ENCODE assay signal across 28 cellular contexts in the genomic region with DNA sequence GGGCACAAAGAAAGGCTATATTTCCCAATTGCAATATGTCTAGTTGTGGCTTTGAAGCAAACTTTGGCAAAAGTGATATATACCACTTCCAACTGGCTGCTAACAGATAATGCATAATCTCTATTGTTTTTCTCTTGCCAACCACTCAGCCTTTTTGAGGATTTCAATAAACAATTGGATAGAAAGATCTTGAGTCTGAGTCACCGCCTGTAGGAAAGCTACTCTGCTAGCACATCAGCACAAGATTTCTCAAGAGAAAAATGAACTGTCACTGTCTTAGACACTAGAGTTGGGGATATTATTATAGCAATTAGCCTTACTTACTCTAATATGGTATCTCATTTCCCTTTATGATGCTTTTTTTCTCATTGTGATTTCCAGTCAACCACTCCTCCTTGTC.
"Had no signal": no experiment of that assay in that cellular context is flagged by ENCODE, and none has a peak within 500 bp of the region (broad histone marks: within the 10 kb centered on the region; RNA-seq: fewer than 3 reads in every experiment).

No MANE protein-coding gene starts in this region.

- ATAC-seq: activated CD4-positive, alpha-beta T cell treated with anti-CD3 and anti-CD28 coated beads for 36 hours; activated CD8-positive, alpha-beta memory T cell treated with anti-CD3 and anti-CD28 coated beads, Interleukin-2, amount 10 ng/mL, durations not matched to agents 7 days and 5 days; activated CD8-positive, alpha-beta T cell treated with anti-CD3 and anti-CD28 coated beads, Interleukin-2, amount 10 ng/mL, durations not matched to agents 7 days and 5 days; activated naive CD4-positive, alpha-beta T cell treated with anti-CD3 and anti-CD28 coated beads, Interleukin-2, amount 50 U/mL, for 72 hours; body of pancreas; gastroesophageal sphincter; left colon; naive thymus-derived CD8-positive, alpha-beta T cell; pancreas had no signal

- H3K27me3 ChIP-seq: body of pancreas, esophagus muscularis mucosa, gastroesophageal sphincter, pancreas, right atrium auricular region, testis, transverse colon, uterus had no signal

- H3K4me3 Mint-ChIP-seq: activated CD4-positive, alpha-beta T cell treated with anti-CD3 and anti-CD28 coated beads for 36 hours; activated CD8-positive, alpha-beta memory T cell treated with anti-CD3 and anti-CD28 coated beads, Interleukin-2, amount 10 ng/mL, durations not matched to agents 7 days and 5 days; activated CD8-positive, alpha-beta T cell treated with anti-CD3 and anti-CD28 coated beads, Interleukin-2, amount 10 ng/mL, durations not matched to agents 7 days and 5 days; naive thymus-derived CD8-positive, alpha-beta T cell; neural crest cell had no signal

- H3K36me3 Mint-ChIP-seq: activated CD8-positive, alpha-beta memory T cell treated with anti-CD3 and anti-CD28 coated beads, Interleukin-2, amount 10 ng/mL, durations not matched to agents 7 days and 5 days; activated naive CD4-positive, alpha-beta T cell treated with anti-CD3 and anti-CD28 coated beads, Interleukin-2, amount 50 U/mL, for 72 hours; naive thymus-derived CD8-positive, alpha-beta T cell had no signal

- H3K27ac ChIP-seq: body of pancreas, esophagus muscularis mucosa, gastroesophageal sphincter, pancreas, prostate gland, right atrium auricular region, testis, transverse colon, uterus had no signal

- H3K27ac Mint-ChIP-seq: activated CD4-positive, alpha-beta T cell treated with anti-CD3 and anti-CD28 coated beads for 36 hours; activated CD8-positive, alpha-beta memory T cell treated with anti-CD3 and anti-CD28 coated beads, Interleukin-2, amount 10 ng/mL, durations not matched to agents 7 days and 5 days; activated CD8-positive, alpha-beta T cell treated with anti-CD3 and anti-CD28 coated beads, Interleukin-2, amount 10 ng/mL, durations not matched to agents 7 days and 5 days; activated naive CD4-positive, alpha-beta T cell treated with anti-CD3 and anti-CD28 coated beads, Interleukin-2, amount 50 U/mL, for 72 hours; activated T-helper 2 cell treated with anti-CD3 and anti-CD28 coated beads, Interferon-gamma antibody, Interleukin-2, Interleukin-4, amounts not matched to agents 10 μg/mL and 5 μg/mL and 100 μg/mL, durations not matched to agents 14 hours and 24 hours and 36 hours; naive thymus-derived CD8-positive, alpha-beta T cell had no signal

- DNase-seq: activated CD4-positive, alpha-beta T cell treated with anti-CD3 and anti-CD28 coated beads for 36 hours; activated CD4-positive, CD25-positive, alpha-beta regulatory T cell; activated CD8-positive, alpha-beta memory T cell treated with anti-CD3 and anti-CD28 coated beads, Interleukin-2, amount 10 ng/mL, durations not matched to agents 7 days and 5 days; activated CD8-positive, alpha-beta T cell treated with anti-CD3 and anti-CD28 coated beads, Interleukin-2, amount 10 ng/mL, durations not matched to agents 7 days and 5 days; activated naive CD4-positive, alpha-beta T cell; activated T-cell treated with anti-CD3 and anti-CD28 coated beads, Interleukin-2, amount 50 U/mL, for 48 hours; anterior cingulate cortex; body of pancreas; dermis blood vessel endothelial cell; effector CD4-positive, alpha-beta T cell; hippocampal formation; left colon; naive thymus-derived CD8-positive, alpha-beta T cell; nucleus accumbens; pancreas; stimulated activated CD4-positive, alpha-beta T cell treated with anti-CD3 and anti-CD28 coated beads, Interleukin-15, amount 100 ng/mL, for 24 hours; stimulated activated CD4-positive, alpha-beta T cell treated with anti-CD3 and anti-CD28 coated beads, Interleukin-2, amount 100 ng/mL, for 24 hours; stimulated activated naive CD4-positive, alpha-beta T cell treated with Interleukin-2 at 50 U/mL for 16 hours; testis; transverse colon; uterus had no signal

- H3K4me3 ChIP-seq: body of pancreas, esophagus muscularis mucosa, gastroesophageal sphincter, pancreas, prostate gland, right atrium auricular region, testis, transverse colon, uterus had no signal

- H3K9me3 Mint-ChIP-seq: activated naive CD4-positive, alpha-beta T cell treated with anti-CD3 and anti-CD28 coated beads, Interleukin-2, amount 50 U/mL, for 72 hours; activated T-helper 2 cell treated with anti-CD3 and anti-CD28 coated beads, Interferon-gamma antibody, Interleukin-2, Interleukin-4, amounts not matched to agents 10 μg/mL and 5 μg/mL and 100 μg/mL, durations not matched to agents 14 hours and 24 hours and 36 hours; neural crest cell had no signal

- H3K4me1 Mint-ChIP-seq: activated CD4-positive, alpha-beta T cell treated with anti-CD3 and anti-CD28 coated beads for 36 hours; activated CD8-positive, alpha-beta memory T cell treated with anti-CD3 and anti-CD28 coated beads, Interleukin-2, amount 10 ng/mL, durations not matched to agents 7 days and 5 days; naive thymus-derived CD8-positive, alpha-beta T cell had no signal

- H3K9me3 ChIP-seq: body of pancreas, esophagus muscularis mucosa, gastroesophageal sphincter, pancreas, prostate gland, right atrium auricular region, testis, transverse colon, uterus had no signal

- H3K36me3 ChIP-seq: esophagus muscularis mucosa, gastroesophageal sphincter, pancreas, prostate gland, right atrium auricular region, transverse colon, uterus had no signal

- H3K4me1 ChIP-seq: body of pancreas, esophagus muscularis mucosa, gastroesophageal sphincter, pancreas, prostate gland, right atrium auricular region, testis, transverse colon, uterus had no signal
